8 cellular contexts compared by ENCODE assay signal in genomic region chr16:19168173-19169080, GRCh38. TPM values are rescaled to one million over a fixed set of nuclear protein-coding genes. Genes with fewer than 3 reads are reported as not detected.
DNase-seq lines count a peak whose midpoint lies in the region; ATAC-seq and TF ChIP-seq lines count a peak whose summit lies in the region.

Gene SYT17 (plus strand): TSS chr16:19168240. CDS start chr16:19168647, 407 bp downstream.

- H3K4me1 ChIP-seq in BE2C (no peaks in the 10 kb centered on the region), KMS-11 (ENCODE audit: low read depth, poor library complexity, severe bottlenecking) (no peaks in the 10 kb centered on the region), iPS-15b (ENCODE audit: control insufficient read depth, insufficient read depth, low read length) (peaks cover 2% of the 10 kb centered on the region), spleen (peaks cover 0 to 28% (median 20%) of the 10 kb centered on the region in 6 donors)

- peak; percentile 26 for DNase-seq in BE2C
- peak in 42 of 56 donors; percentile 15 to 79 (median 50) for DNase-seq in amygdala (lab: John Stamatoyannopoulos, UW)
- DNase-seq in spleen: peak; percentile 74
- no peak for DNase-seq in stimulated activated CD4-positive, alpha-beta T cell treated with anti-CD3 and anti-CD28 coated beads, Interleukin-4, amount 100 ng/mL, for 1 hour

- H3K27me3 ChIP-seq in BE2C (peaks cover 8% of the 10 kb centered on the region), KMS-11 (ENCODE audit: insufficient read depth, low read depth) (no peaks in the 10 kb centered on the region), iPS-15b (ENCODE audit: control insufficient read depth, insufficient read depth, low read length) (peaks cover 12% of the 10 kb centered on the region), spleen (replicated peaks in 1 of 7) (peaks cover 0 to 51% (median 26%) of the 10 kb centered on the region in 7 donors)

- H3K79me2 ChIP-seq in KMS-11 (ENCODE audit: insufficient read depth, low read depth): no peaks in the 10 kb centered on the region

- no peaks in the 10 kb centered on the region for H4K20me1 ChIP-seq in KMS-11 (ENCODE audit: insufficient read depth)

- peak within 1 kb of the TSS; percentile 45; the same call in 1 of the 2 replicates for H3K4me2 ChIP-seq in KMS-11

- intact Hi-C loops in spleen (cut with DNase I; ENCODE audit: low total_unique reads): no loop called here

- no peak within 1 kb of the TSS for H3K27ac ChIP-seq in KMS-11
- no peak within 1 kb of the TSS for H3K27ac ChIP-seq in spleen

- peak within 1 kb of the TSS; percentile 59; the same call in 1 of the 2 replicates for H2AFZ ChIP-seq in KMS-11 (ENCODE audit: low read depth)

- TF ChIP-seq CTCF in BE2C (IDR thresholded peaks at IDR 0.05; ENCODE audit: low read depth, low read length): no peak
- TF ChIP-seq CTCF in KMS-11 (conservative IDR thresholded peaks at IDR 0.05; ENCODE audit: low read depth, low read length): no peak
- no peak for TF ChIP-seq CTCF in spleen (IDR thresholded peaks at IDR 0.05 in 8 of 11, conservative IDR thresholded peaks at IDR 0.05 in 3 of 11)

- H3K9ac ChIP-seq in KMS-11 (no peak within 1 kb of the TSS), iPS-15b (ENCODE audit: low read depth, low read length) (peak within 1 kb of the TSS; percentile 60)

- no peak for TF ChIP-seq POLR2A in spleen (IDR thresholded peaks at IDR 0.05)

- ATAC-seq in GM19324 (IDR thresholded peaks at IDR 0.05; ENCODE audit: low FRiP score, unreplicated experiment) (no peak), GM18873 (IDR thresholded peaks at IDR 0.05; ENCODE audit: low FRiP score, unreplicated experiment) (no peak)

- WGBS in spleen, 5 donors: 1 to 2% (median 2%) methylated on average over 49 to 86 of the region's 86 CpGs

- H3K36me3 ChIP-seq in BE2C: no peaks in the 10 kb centered on the region
- no peaks in the 10 kb centered on the region for H3K36me3 ChIP-seq in KMS-11 (ENCODE audit: insufficient read depth)
- H3K36me3 ChIP-seq in iPS-15b (ENCODE audit: control insufficient read depth, insufficient read depth, low read length): no peaks in the 10 kb centered on the region
- H3K36me3 ChIP-seq in spleen: no peaks in the 10 kb centered on the region

- H3K9me3 ChIP-seq in BE2C (no peaks in the 10 kb centered on the region), iPS-15b (ENCODE audit: control insufficient read depth, insufficient read depth, low read length) (no peaks in the 10 kb centered on the region), spleen (peaks cover 0 to 2% (median 0%) of the 10 kb centered on the region in 8 donors)

- peak within 1 kb of the TSS; percentile 47 for H3K4me3 ChIP-seq in BE2C (ENCODE audit: low read depth, low read length)
- no peak within 1 kb of the TSS for H3K4me3 ChIP-seq in KMS-11 (IDR thresholded peaks at IDR 0.05; ENCODE audit: insufficient read depth, low read depth, low read length)
- peak within 1 kb of the TSS; percentile 80 for H3K4me3 ChIP-seq in iPS-15b (ENCODE audit: low read depth, low read length)
- peak within 1 kb of the TSS; percentile 21 to 76 (median 44) for H3K4me3 ChIP-seq in spleen

RNA-seq across cellular contexts. Expression of gene SYT17, which starts in this region (rescaled TPM):
- polyA plus RNA-seq in BE2C (2012; ENCODE audit: insufficient read depth, insufficient read length, low read depth): 1.5 TPM
- 1 to 10 TPM; 1.2 to 3.7 (median 1.6) TPM for total RNA-seq in spleen
- polyA plus RNA-seq in spleen: 1 to 10 TPM; 1.5 to 3.2 (median 2.9) TPM
